Comparison of ENCODE assay signal across 26 cellular contexts in the genomic region with DNA sequence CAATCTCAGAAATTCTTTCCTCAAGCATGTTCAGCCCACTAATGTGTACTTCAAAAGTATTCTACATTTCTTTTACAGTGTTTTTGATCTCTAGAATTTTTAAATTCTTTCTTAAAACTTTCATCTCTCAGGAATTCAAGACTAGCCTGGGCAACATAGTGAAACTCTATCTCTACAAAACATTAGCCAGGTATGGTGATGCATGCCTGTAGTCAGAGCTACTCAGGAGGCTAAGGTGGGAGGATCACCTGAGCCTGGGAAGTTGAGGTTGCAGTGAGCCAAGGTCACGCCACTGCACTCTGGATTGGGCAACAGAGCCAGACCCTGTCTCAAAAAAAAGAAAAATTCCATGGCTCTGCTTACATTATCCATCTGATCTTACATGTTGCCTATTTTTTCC. TPM values are rescaled to one million over a fixed set of nuclear protein-coding genes. Genes with fewer than 3 reads are reported as not detected.
A peak's percentile ranks its signal among the peaks of the same experiment; 100 is the strongest.
DNase-seq lines count a peak whose midpoint lies in the region; ATAC-seq, FAIRE-seq and TF ChIP-seq lines count a peak whose summit lies in the region.
"Had no signal": no experiment of that assay in that cellular context is flagged by ENCODE, and none has a peak within 500 bp of the region (broad histone marks: within the 10 kb centered on the region; RNA-seq: fewer than 3 reads in every experiment).

No MANE protein-coding gene starts in this region.

- H3K4me3 ChIP-seq in RWPE2 (ENCODE audit: severe bottlenecking) (no peak overlapping the region), bronchial epithelial cell (ENCODE audit: low read depth, low read length) (no peak overlapping the region)
- H3K4me3 ChIP-seq: BLaER1, GM12878 had no signal

- peak; percentile 9; the same call in 1 of the 3 replicates for ATAC-seq in RWPE2 (ENCODE audit: low read depth)
- no peak for ATAC-seq in HG03175 (IDR thresholded peaks at IDR 0.05; ENCODE audit: unreplicated experiment)
- no peak for ATAC-seq in T-helper 17 cell
- ATAC-seq: CD8-positive, alpha-beta T cell; GM12878 had no signal

- H3K27me3 ChIP-seq in RWPE2 (ENCODE audit: insufficient read depth, poor library complexity, severe bottlenecking), result no peaks in the 10 kb centered on the region
- H3K27me3 ChIP-seq in bronchial epithelial cell (ENCODE audit: control insufficient read depth, insufficient read depth, low read length), result no peaks in the 10 kb centered on the region
- H3K27me3 ChIP-seq: BE2C, BLaER1 had no signal

- H3K27ac Mint-ChIP-seq in T-helper 17 cell, result no peak overlapping the region
- H3K27ac Mint-ChIP-seq: CD14-positive monocyte; CD4-positive, alpha-beta T cell; CD8-positive, alpha-beta T cell had no signal

- H3K4me3 Mint-ChIP-seq in T-helper 17 cell, result no peak overlapping the region
- H3K4me3 Mint-ChIP-seq: CD14-positive monocyte; CD4-positive, alpha-beta T cell; CD8-positive, alpha-beta T cell had no signal

- no peaks in the 10 kb centered on the region for H3K36me3 Mint-ChIP-seq in T-helper 17 cell (ENCODE audit: low read depth)
- H3K36me3 Mint-ChIP-seq: CD14-positive monocyte; CD8-positive, alpha-beta T cell had no signal

- FAIRE-seq in bronchial epithelial cell (lab: Jason Lieb, UNC), result no peak
- FAIRE-seq: A204.1, D721Med, GM12878, GM12892, GM18507 had no signal

- no peak for DNase-seq in RWPE2 (ENCODE audit: low spot score)
- peak; percentile 92 for DNase-seq in bronchial epithelial cell (ENCODE audit: low read depth)
- no peak for DNase-seq in epithelial cell of prostate (ENCODE audit: low read depth, low spot score)
- peak; percentile 66 for DNase-seq in kidney tubule cell (ENCODE audit: low spot score)
- no peak for DNase-seq in T-helper 17 cell
- DNase-seq in NAMALWA (ENCODE audit: low spot score), result no peak
- DNase-seq in CD1c-positive myeloid dendritic cell (ENCODE audit: extremely low spot score), result no peak
- DNase-seq: 8988T; ACHN; BE2C; C1 segment of cervical spinal cord; Caco-2; Calu3; CD4-positive, alpha-beta T cell; CD8-positive, alpha-beta T cell; DND-41; EL; GDM1 had no signal

- H3K4me1 ChIP-seq in RWPE2 (ENCODE audit: insufficient read depth, poor library complexity, severe bottlenecking), result peaks cover 5% of the 10 kb centered on the region
- H3K4me1 ChIP-seq: BE2C, BLaER1 had no signal

- no peak for TF ChIP-seq CTCF in RWPE2 (IDR thresholded peaks at IDR 0.05; ENCODE audit: poor library complexity, severe bottlenecking)
- TF ChIP-seq CTCF in bronchial epithelial cell (IDR thresholded peaks at IDR 0.05; ENCODE audit: insufficient read depth, low read length, severe bottlenecking), result no peak

- no peak overlapping the region for H3K27ac ChIP-seq in RWPE2 (ENCODE audit: poor library complexity, severe bottlenecking)
- H3K27ac ChIP-seq in epithelial cell of prostate, result peak overlapping the region; percentile 59
- H3K27ac ChIP-seq: BLaER1 had no signal

- H3K36me3 ChIP-seq in RWPE2 (ENCODE audit: low read depth), result no peaks in the 10 kb centered on the region
- no peaks in the 10 kb centered on the region for H3K36me3 ChIP-seq in bronchial epithelial cell (ENCODE audit: control insufficient read depth, insufficient read depth, low read length)
- H3K36me3 ChIP-seq: BE2C, BLaER1 had no signal

- H3K27me3 Mint-ChIP-seq in T-helper 17 cell, result peaks cover 63% of the 10 kb centered on the region

- no peaks in the 10 kb centered on the region for H3K4me1 Mint-ChIP-seq in T-helper 17 cell
- H3K4me1 Mint-ChIP-seq: CD14-positive monocyte had no signal

- H3K9me3 ChIP-seq in RWPE2 (ENCODE audit: severe bottlenecking), result no peaks in the 10 kb centered on the region
- no peaks in the 10 kb centered on the region for H3K9me3 ChIP-seq in T-helper 17 cell (ENCODE audit: control insufficient read depth, low read length, poor library complexity, severe bottlenecking)
- H3K9me3 ChIP-seq: BE2C, Caco-2 had no signal

RNA-seq across cellular contexts. Expression of a gene that starts 5.0 kb away (rescaled TPM):
- total RNA-seq in bronchial epithelial cell (114 and 137 TPM in 2 replicates), T-helper 17 cell (not detected)
- total RNA-seq: CD4-positive, alpha-beta T cell; CD8-positive, alpha-beta T cell had no signal

Comparison
In these comparisons a context has a peak if more than half of its experiments do, and no peak if none do; other contexts are left out.
1. DNase-seq: peak in bronchial epithelial cell (single experiment) and kidney tubule cell (single experiment); none in RWPE2 (single experiment), epithelial cell of prostate (single experiment), T-helper 17 cell (0 of 3), NAMALWA (single experiment) and CD1c-positive myeloid dendritic cell (single experiment).
2. RNA of a gene that starts 5.0 kb away (total RNA-seq): 114 to 137 TPM in bronchial epithelial cell; not detected in T-helper 17 cell; every median in the first group is over 100 times any median in the second.